In the genomic region with DNA sequence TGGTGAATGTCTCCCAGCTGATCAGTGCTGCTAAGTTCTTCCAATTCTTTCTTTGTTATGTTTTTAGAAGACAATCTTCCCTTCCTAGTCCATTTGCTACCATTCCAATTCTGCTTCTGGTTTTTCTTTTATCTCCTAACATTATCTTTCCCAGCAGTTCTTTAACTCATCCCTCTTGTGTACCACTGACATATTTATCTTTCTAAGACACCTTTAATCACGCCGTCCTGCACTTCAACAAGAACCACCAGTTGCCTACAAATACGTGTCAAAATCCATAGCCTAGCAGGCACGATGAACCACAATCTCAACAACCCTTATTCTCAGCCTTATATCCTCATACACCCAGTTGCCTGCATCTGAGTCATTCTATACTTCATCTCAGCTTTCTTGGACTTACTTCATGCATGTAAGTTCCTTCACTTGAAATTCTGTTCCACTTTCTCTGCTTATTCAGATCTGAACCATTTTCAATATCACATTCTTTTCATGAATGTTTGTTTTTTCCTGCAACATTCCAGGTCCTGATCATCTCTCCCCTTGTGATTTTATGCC, we compare ENCODE assay signal across 1 cellular context.
TF ChIP-seq lines count a peak whose summit lies in the region.

No MANE protein-coding gene starts in this region.

TF ChIP-seq in GM23338, 12 proteins besides CTCF, POLR2A, EP300 and RAD21 (continued from another document):
- TF ChIP-seq, protein P1, sequence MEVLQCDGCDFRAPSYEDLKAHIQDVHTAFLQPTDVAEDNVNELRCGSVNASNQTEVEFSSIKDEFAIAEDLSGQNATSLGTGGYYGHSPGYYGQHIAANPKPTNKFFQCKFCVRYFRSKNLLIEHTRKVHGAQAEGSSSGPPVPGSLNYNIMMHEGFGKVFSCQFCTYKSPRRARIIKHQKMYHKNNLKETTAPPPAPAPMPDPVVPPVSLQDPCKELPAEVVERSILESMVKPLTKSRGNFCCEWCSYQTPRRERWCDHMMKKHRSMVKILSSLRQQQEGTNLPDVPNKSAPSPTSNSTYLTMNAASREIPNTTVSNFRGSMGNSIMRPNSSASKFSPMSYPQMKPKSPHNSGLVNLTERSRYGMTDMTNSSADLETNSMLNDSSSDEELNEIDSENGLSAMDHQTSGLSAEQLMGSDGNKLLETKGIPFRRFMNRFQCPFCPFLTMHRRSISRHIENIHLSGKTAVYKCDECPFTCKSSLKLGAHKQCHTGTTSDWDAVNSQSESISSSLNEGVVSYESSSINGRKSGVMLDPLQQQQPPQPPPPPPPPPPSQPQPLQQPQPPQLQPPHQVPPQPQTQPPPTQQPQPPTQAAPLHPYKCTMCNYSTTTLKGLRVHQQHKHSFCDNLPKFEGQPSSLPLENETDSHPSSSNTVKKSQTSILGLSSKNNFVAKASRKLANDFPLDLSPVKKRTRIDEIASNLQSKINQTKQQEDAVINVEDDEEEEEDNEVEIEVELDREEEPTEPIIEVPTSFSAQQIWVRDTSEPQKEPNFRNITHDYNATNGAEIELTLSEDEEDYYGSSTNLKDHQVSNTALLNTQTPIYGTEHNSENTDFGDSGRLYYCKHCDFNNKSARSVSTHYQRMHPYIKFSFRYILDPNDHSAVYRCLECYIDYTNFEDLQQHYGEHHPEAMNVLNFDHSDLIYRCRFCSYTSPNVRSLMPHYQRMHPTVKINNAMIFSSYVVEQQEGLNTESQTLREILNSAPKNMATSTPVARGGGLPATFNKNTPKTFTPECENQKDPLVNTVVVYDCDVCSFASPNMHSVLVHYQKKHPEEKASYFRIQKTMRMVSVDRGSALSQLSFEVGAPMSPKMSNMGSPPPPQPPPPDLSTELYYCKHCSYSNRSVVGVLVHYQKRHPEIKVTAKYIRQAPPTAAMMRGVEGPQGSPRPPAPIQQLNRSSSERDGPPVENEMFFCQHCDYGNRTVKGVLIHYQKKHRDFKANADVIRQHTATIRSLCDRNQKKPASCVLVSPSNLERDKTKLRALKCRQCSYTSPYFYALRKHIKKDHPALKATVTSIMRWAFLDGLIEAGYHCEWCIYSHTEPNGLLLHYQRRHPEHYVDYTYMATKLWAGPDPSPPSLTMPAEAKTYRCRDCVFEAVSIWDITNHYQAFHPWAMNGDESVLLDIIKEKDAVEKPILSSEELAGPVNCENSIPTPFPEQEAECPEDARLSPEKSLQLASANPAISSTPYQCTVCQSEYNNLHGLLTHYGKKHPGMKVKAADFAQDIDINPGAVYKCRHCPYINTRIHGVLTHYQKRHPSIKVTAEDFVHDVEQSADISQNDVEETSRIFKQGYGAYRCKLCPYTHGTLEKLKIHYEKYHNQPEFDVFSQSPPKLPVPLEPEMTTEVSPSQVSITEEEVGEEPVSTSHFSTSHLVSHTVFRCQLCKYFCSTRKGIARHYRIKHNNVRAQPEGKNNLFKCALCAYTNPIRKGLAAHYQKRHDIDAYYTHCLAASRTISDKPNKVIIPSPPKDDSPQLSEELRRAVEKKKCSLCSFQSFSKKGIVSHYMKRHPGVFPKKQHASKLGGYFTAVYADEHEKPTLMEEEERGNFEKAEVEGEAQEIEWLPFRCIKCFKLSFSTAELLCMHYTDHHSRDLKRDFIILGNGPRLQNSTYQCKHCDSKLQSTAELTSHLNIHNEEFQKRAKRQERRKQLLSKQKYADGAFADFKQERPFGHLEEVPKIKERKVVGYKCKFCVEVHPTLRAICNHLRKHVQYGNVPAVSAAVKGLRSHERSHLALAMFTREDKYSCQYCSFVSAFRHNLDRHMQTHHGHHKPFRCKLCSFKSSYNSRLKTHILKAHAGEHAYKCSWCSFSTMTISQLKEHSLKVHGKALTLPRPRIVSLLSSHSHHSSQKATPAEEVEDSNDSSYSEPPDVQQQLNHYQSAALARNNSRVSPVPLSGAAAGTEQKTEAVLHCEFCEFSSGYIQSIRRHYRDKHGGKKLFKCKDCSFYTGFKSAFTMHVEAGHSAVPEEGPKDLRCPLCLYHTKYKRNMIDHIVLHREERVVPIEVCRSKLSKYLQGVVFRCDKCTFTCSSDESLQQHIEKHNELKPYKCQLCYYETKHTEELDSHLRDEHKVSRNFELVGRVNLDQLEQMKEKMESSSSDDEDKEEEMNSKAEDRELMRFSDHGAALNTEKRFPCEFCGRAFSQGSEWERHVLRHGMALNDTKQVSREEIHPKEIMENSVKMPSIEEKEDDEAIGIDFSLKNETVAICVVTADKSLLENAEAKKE (CRISPR knock-in tag; IDR thresholded peaks at IDR 0.05) = no peak
- TF ChIP-seq EZH2 (IDR thresholded peaks at IDR 0.05; ENCODE audit: low read depth, unreplicated experiment) (no peak), EZH2phosphoT487 (IDR thresholded peaks at IDR 0.05; ENCODE audit: unreplicated experiment) (no peak)
- TF ChIP-seq, protein P2, sequence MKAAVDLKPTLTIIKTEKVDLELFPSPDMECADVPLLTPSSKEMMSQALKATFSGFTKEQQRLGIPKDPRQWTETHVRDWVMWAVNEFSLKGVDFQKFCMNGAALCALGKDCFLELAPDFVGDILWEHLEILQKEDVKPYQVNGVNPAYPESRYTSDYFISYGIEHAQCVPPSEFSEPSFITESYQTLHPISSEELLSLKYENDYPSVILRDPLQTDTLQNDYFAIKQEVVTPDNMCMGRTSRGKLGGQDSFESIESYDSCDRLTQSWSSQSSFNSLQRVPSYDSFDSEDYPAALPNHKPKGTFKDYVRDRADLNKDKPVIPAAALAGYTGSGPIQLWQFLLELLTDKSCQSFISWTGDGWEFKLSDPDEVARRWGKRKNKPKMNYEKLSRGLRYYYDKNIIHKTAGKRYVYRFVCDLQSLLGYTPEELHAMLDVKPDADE (IDR thresholded peaks at IDR 0.05) = no peak
